In genomic region chr1:32759997-32760623, GRCh38 we compare ENCODE assay signal across 1 cellular context.
TF ChIP-seq lines count a peak whose summit lies in the region.

No MANE protein-coding gene starts in this region.

TF ChIP-seq in HepG2, 621 proteins besides CTCF, POLR2A, EP300 and RAD21 (continued from another document and continues in another):
- TF ChIP-seq DBP (CRISPR knock-in tag; IDR thresholded peaks at IDR 0.05; ENCODE audit: not compliant biosample characterization) (no peak), SIN3A (IDR thresholded peaks at IDR 0.05; ENCODE audit: borderline replicate concordance, low read depth, low read length) (no peak; the same call in 1 of the 2 replicates), ZNF761 (CRISPR knock-in tag; conservative IDR thresholded peaks at IDR 0.05) (no peak), MAZ (IDR thresholded peaks at IDR 0.05; ENCODE audit: borderline replicate concordance, low read depth, low read length) (peak; percentile 97), MAZ (CRISPR knock-in tag; IDR thresholded peaks at IDR 0.05; ENCODE audit: low read depth) (peak; percentile 99), SRSF9 (IDR thresholded peaks at IDR 0.05; ENCODE audit: borderline replicate concordance, insufficient read depth, low read depth, low read length, poor library complexity, severe bottlenecking) (no peak), ZNF607 (CRISPR knock-in tag; IDR thresholded peaks at IDR 0.05; ENCODE audit: borderline replicate concordance) (peak; percentile 53; the same call in 1 of the 2 replicates), SRF (IDR thresholded peaks at IDR 0.05; ENCODE audit: low read depth, low read length) (no peak), NFYC (CRISPR knock-in tag; IDR thresholded peaks at IDR 0.05) (no peak), ZNF383 (CRISPR knock-in tag; IDR thresholded peaks at IDR 0.05; ENCODE audit: borderline replicate concordance) (no peak), KDM6A (CRISPR knock-in tag; IDR thresholded peaks at IDR 0.05; ENCODE audit: low read depth) (peak; percentile 64), HMGXB4 (CRISPR knock-in tag; IDR thresholded peaks at IDR 0.05; ENCODE audit: borderline replicate concordance in 1 of 2, low read depth in 1 of 2) (peak in 1 of 2 experiments; percentile 37; a peak in 1 of 4 replicates), EHMT2 (IDR thresholded peaks at IDR 0.05; ENCODE audit: borderline replicate concordance, low read depth, low read length) (no peak), ZNF280B (CRISPR knock-in tag; IDR thresholded peaks at IDR 0.05; ENCODE audit: borderline replicate concordance) (peak; percentile 65; the same call in 1 of the 2 replicates), RELA (CRISPR knock-in tag; IDR thresholded peaks at IDR 0.05) (no peak; the same call in 1 of the 2 replicates), FLYWCH1 (CRISPR knock-in tag; IDR thresholded peaks at IDR 0.05) (no peak), NPAS2 (CRISPR knock-in tag; IDR thresholded peaks at IDR 0.05; ENCODE audit: borderline replicate concordance) (no peak), MYNN (CRISPR knock-in tag; IDR thresholded peaks at IDR 0.05; ENCODE audit: low read depth) (no peak), ZNF556 (CRISPR knock-in tag; IDR thresholded peaks at IDR 0.05; ENCODE audit: borderline replicate concordance) (no peak; the same call in 1 of the 2 replicates), AHDC1 (CRISPR knock-in tag; IDR thresholded peaks at IDR 0.05; ENCODE audit: borderline replicate concordance) (no peak), NCOA1 (CRISPR knock-in tag; IDR thresholded peaks at IDR 0.05) (0 out of 2 replicates have a peak, but pooled peaks have one; percentile 50), ZFP62 (CRISPR knock-in tag; IDR thresholded peaks at IDR 0.05) (no peak), ZNF784 (CRISPR knock-in tag; IDR thresholded peaks at IDR 0.05; ENCODE audit: borderline replicate concordance) (no peak), TRIM22 (IDR thresholded peaks at IDR 0.05) (no peak), SP5 (CRISPR knock-in tag; IDR thresholded peaks at IDR 0.05; ENCODE audit: borderline replicate concordance, low read depth) (peak; percentile 89), ARHGAP35 (CRISPR knock-in tag; IDR thresholded peaks at IDR 0.05; ENCODE audit: borderline replicate concordance) (no peak), ZNF253 (CRISPR knock-in tag; IDR thresholded peaks at IDR 0.05; ENCODE audit: borderline replicate concordance) (0 out of 2 replicates have a peak, but pooled peaks have one; percentile 33), GABPA (IDR thresholded peaks at IDR 0.05; ENCODE audit: low read depth, low read length) (no peak), GABPA (CRISPR knock-in tag; IDR thresholded peaks at IDR 0.05; ENCODE audit: low read depth) (no peak), E2F1 (CRISPR knock-in tag; IDR thresholded peaks at IDR 0.05) (no peak), ZBTB43 (CRISPR knock-in tag; conservative IDR thresholded peaks at IDR 0.05) (no peak), ZBTB34 (CRISPR knock-in tag; IDR thresholded peaks at IDR 0.05) (no peak), BCLAF1 (IDR thresholded peaks at IDR 0.05) (no peak), NFKBIZ (CRISPR knock-in tag; IDR thresholded peaks at IDR 0.05) (no peak), PBX3 (CRISPR knock-in tag; IDR thresholded peaks at IDR 0.05; ENCODE audit: borderline replicate concordance) (no peak), AGO2 (optimal IDR thresholded peaks at IDR 0.05; ENCODE audit: low read depth, low read length) (peak; percentile 53), NCOR1 (IDR thresholded peaks at IDR 0.05; ENCODE audit: borderline replicate concordance, low read length) (no peak), PHF21A (CRISPR knock-in tag; IDR thresholded peaks at IDR 0.05) (peak; percentile 94), ZNF205 (CRISPR knock-in tag; IDR thresholded peaks at IDR 0.05) (no peak; the same call in 1 of the 2 replicates), SUZ12 (IDR thresholded peaks at IDR 0.05; ENCODE audit: low read depth, low read length) (no peak)
